ENCODE assay signal across 13 cellular contexts in the genomic region with DNA sequence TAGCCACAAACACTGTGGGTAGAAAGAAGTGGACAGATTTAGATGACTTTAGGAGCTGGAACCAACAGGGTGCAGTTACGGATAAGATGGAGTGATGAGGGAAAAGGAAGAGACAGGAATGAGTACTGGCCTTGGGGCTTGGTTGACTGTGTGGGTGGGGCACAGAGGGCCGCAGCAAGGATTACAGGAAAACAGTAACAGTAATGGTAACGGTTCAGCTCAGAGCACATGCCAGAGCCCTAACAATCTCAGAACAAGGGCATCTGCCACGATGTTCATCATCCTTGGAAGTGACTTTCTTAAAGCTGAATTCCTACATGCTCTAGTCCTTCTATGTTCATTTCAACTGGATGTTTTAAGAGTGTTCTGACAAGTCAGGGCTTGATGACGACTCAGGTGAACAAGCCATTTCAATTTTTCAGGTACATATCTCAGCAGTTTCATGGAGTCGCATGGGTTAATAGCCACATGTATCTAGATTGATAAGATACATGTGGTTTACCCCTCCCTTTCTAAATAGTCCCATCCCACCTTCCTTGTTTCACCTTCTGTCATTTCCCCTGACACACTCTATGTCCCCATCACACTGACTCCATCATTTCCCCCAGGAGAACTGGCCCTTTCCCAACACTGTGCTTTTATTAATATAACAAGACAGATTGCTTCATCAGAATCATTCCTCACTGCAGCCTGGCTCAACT.
DNase-seq lines count a peak whose midpoint lies in the region; ATAC-seq and TF ChIP-seq lines count a peak whose summit lies in the region.
"Had no signal": no experiment of that assay in that cellular context is flagged by ENCODE, and none has a peak within 500 bp of the region (broad histone marks: within the 10 kb centered on the region; RNA-seq: fewer than 3 reads in every experiment).

No MANE protein-coding gene starts in this region.

- H3K4me1 ChIP-seq in right atrium auricular region (no peaks in the 10 kb centered on the region), upper lobe of left lung (peaks cover 0 to 6% (median 2%) of the 10 kb centered on the region in 4 donors), endodermal cell (ENCODE audit: control insufficient read depth, insufficient read depth, low read length) (no peaks in the 10 kb centered on the region)
- H3K4me1 ChIP-seq: HAP-1 had no signal

- H3K4me3 ChIP-seq in right atrium auricular region: no peak overlapping the region
- no peak overlapping the region for H3K4me3 ChIP-seq in upper lobe of left lung
- no peak overlapping the region for H3K4me3 ChIP-seq in endodermal cell (ENCODE audit: low read length)
- H3K4me3 ChIP-seq: HAP-1, K562 had no signal

- no peak overlapping the region for H3K27ac ChIP-seq in right atrium auricular region
- H3K27ac ChIP-seq in upper lobe of left lung: peak overlapping the region in 3 of 4 donors; percentile 8 to 74 (median 9)
- no peak overlapping the region for H3K27ac ChIP-seq in endodermal cell (ENCODE audit: low read depth, low read length)

- TF ChIP-seq EP300 in upper lobe of left lung (IDR thresholded peaks at IDR 0.05): no peak

- peak overlapping the region; percentile 44 for H3K27ac Mint-ChIP-seq in activated naive CD8-positive, alpha-beta T cell treated with anti-CD3 and anti-CD28 coated beads, Interleukin-2, amount 50 U/mL, for 24 hours
- H3K27ac Mint-ChIP-seq in endodermal cell: no peak overlapping the region

- H3K27me3 Mint-ChIP-seq in activated naive CD8-positive, alpha-beta T cell treated with anti-CD3 and anti-CD28 coated beads, Interleukin-2, amount 50 U/mL, for 24 hours: no peaks in the 10 kb centered on the region
- H3K27me3 Mint-ChIP-seq in endodermal cell (ENCODE audit: insufficient read depth): no peaks in the 10 kb centered on the region

- H3K27me3 ChIP-seq in right atrium auricular region (no peaks in the 10 kb centered on the region), upper lobe of left lung (no peaks in the 10 kb centered on the region), endodermal cell (ENCODE audit: control insufficient read depth, insufficient read depth, low read length, poor library complexity, severe bottlenecking) (no peaks in the 10 kb centered on the region)

- intact Hi-C loops in Right ventricle myocardium superior (cut with DNase I): no loop called here
- intact Hi-C loops in left ventricle myocardium superior (cut with micrococcal nuclease): loop anchor here (10.0 kb wide), 1 partner anchor 89 kb away; no protein-coding TSS in a partner anchor

- no peak overlapping the region for H3K4me3 Mint-ChIP-seq in activated naive CD8-positive, alpha-beta T cell treated with anti-CD3 and anti-CD28 coated beads, Interleukin-2, amount 50 U/mL, for 24 hours
- no peak overlapping the region for H3K4me3 Mint-ChIP-seq in endodermal cell

- H3K4me1 Mint-ChIP-seq in activated naive CD8-positive, alpha-beta T cell treated with anti-CD3 and anti-CD28 coated beads, Interleukin-2, amount 50 U/mL, for 24 hours: peaks cover 13% of the 10 kb centered on the region
- no peaks in the 10 kb centered on the region for H3K4me1 Mint-ChIP-seq in endodermal cell

- no peak overlapping the region for H3K9ac ChIP-seq in endodermal cell (ENCODE audit: extremely low read depth, low read length, poor library complexity, severe bottlenecking)

- H3K9me3 ChIP-seq in right atrium auricular region (no peaks in the 10 kb centered on the region), upper lobe of left lung (no peaks in the 10 kb centered on the region), endodermal cell (ENCODE audit: control insufficient read depth, low read length) (no peaks in the 10 kb centered on the region)
- H3K9me3 ChIP-seq: HAP-1 had no signal

- peak; percentile 67 for ATAC-seq in Right ventricle myocardium superior (ENCODE audit: poor library complexity)
- ATAC-seq in activated naive CD8-positive, alpha-beta T cell treated with anti-CD3 and anti-CD28 coated beads, Interleukin-2, amount 50 U/mL, for 24 hours: no peak
- peak; percentile 65 for ATAC-seq in left ventricle myocardium superior
- ATAC-seq in upper lobe of left lung (ENCODE audit: low FRiP score in 2 of 2): peak in 1 of 2 donors; percentile 15
- no peak for ATAC-seq in HG03039 (IDR thresholded peaks at IDR 0.05; ENCODE audit: unreplicated experiment)
- ATAC-seq in GM18520 (IDR thresholded peaks at IDR 0.05; ENCODE audit: unreplicated experiment): no peak
- ATAC-seq: K562 had no signal

- 90 to 94% methylated on average over 6 of the region's 6 CpGs for WGBS in upper lobe of left lung, 2 donors
- 90 to 98% methylated on average over 4 to 6 of the region's 6 CpGs for WGBS in endodermal cell (ENCODE audit: insufficient coverage in 1 of 2, insufficient read length in 1 of 2), 2 experiments

- TF ChIP-seq CTCF in right atrium auricular region (IDR thresholded peaks at IDR 0.05) (no peak), upper lobe of left lung (IDR thresholded peaks at IDR 0.05) (no peak), endodermal cell (conservative IDR thresholded peaks at IDR 0.05) (no peak)

- H3K36me3 Mint-ChIP-seq in activated naive CD8-positive, alpha-beta T cell treated with anti-CD3 and anti-CD28 coated beads, Interleukin-2, amount 50 U/mL, for 24 hours (ENCODE audit: low read depth): peaks cover 53% of the 10 kb centered on the region
- H3K36me3 Mint-ChIP-seq in endodermal cell (ENCODE audit: low read depth): peaks cover 49% of the 10 kb centered on the region

- H3K36me3 ChIP-seq in right atrium auricular region (peaks cover 15% of the 10 kb centered on the region), upper lobe of left lung (peaks cover 20 to 94% (median 58%) of the 10 kb centered on the region in 4 donors), endodermal cell (ENCODE audit: control insufficient read depth, insufficient read depth, low read length) (peaks cover 77% of the 10 kb centered on the region)

- H3K9me3 Mint-ChIP-seq in activated naive CD8-positive, alpha-beta T cell treated with anti-CD3 and anti-CD28 coated beads, Interleukin-2, amount 50 U/mL, for 24 hours: no peaks in the 10 kb centered on the region
- no peaks in the 10 kb centered on the region for H3K9me3 Mint-ChIP-seq in endodermal cell

- TF ChIP-seq POLR2A in upper lobe of left lung (IDR thresholded peaks at IDR 0.05): no peak

- DNase-seq in Right ventricle myocardium superior (no peak), right atrium auricular region (ENCODE audit: low spot score) (no peak), left ventricle myocardium superior (no peak), upper lobe of left lung (no peak), endodermal cell (no peak)
- DNase-seq in activated naive CD8-positive, alpha-beta T cell treated with anti-CD3 and anti-CD28 coated beads, Interleukin-2, amount 50 U/mL, for 24 hours: no peak
- DNase-seq: cortex of kidney, NCI-H1105, NCI-H446 treated with DMSO at 0.1 percent for 48 hours had no signal

Comparison
In these comparisons a context has a peak if more than half of its experiments do, and no peak if none do; other contexts are left out.
1. ATAC-seq: peak in Right ventricle myocardium superior (single experiment) and left ventricle myocardium superior (single experiment); none in activated naive CD8-positive, alpha-beta T cell treated with anti-CD3 and anti-CD28 coated beads, Interleukin-2, amount 50 U/mL, for 24 hours (single experiment), HG03039 (single experiment) and GM18520 (single experiment).
2. H3K27ac ChIP-seq: peak in upper lobe of left lung (3 of 4); none in right atrium auricular region (0 of 2) and endodermal cell (single experiment).